3 cellular contexts compared by ENCODE assay signal in genomic region chr10:67107670-67108069, GRCh38.
TF ChIP-seq lines count a peak whose summit lies in the region.

No MANE protein-coding gene starts in this region.

TF ChIP-seq in SK-N-SH, 30 proteins besides CTCF, POLR2A, EP300 and RAD21 (continued from another document and continues in another):
- TF ChIP-seq USF2 (IDR thresholded peaks at IDR 0.05; ENCODE audit: borderline replicate concordance, low read depth, low read length) (no peak), REST (IDR thresholded peaks at IDR 0.05; ENCODE audit: low read depth, low read length) (no peak), JUND (IDR thresholded peaks at IDR 0.05) (no peak), MEF2A (IDR thresholded peaks at IDR 0.05; ENCODE audit: borderline replicate concordance, low read depth) (no peak), ZBTB33 (IDR thresholded peaks at IDR 0.05; ENCODE audit: borderline replicate concordance, low read depth) (no peak), NRF1 (IDR thresholded peaks at IDR 0.05; ENCODE audit: low read depth, low read length) (no peak), TAF1 (IDR thresholded peaks at IDR 0.05; ENCODE audit: borderline replicate concordance, low read depth, low read length) (no peak), PBX3 (IDR thresholded peaks at IDR 0.05) (no peak), NFIC (IDR thresholded peaks at IDR 0.05; ENCODE audit: borderline replicate concordance) (no peak)

TF ChIP-seq in SK-N-SH treated with all-trans-retinoic acid at 6 μM for 48 hours, 23 proteins besides CTCF, POLR2A, EP300 and RAD21 (continued from another document):
- TF ChIP-seq ZNF70 (CRISPR knock-in tag; IDR thresholded peaks at IDR 0.05) (no peak), ARNTL (CRISPR knock-in tag; IDR thresholded peaks at IDR 0.05; ENCODE audit: borderline replicate concordance, low read depth) (no peak), POU6F1 (CRISPR knock-in tag; IDR thresholded peaks at IDR 0.05; ENCODE audit: borderline replicate concordance, low read depth) (no peak), ZC3H10 (CRISPR knock-in tag; IDR thresholded peaks at IDR 0.05) (no peak), TSHZ2 (CRISPR knock-in tag; IDR thresholded peaks at IDR 0.05) (no peak), SNAI2 (CRISPR knock-in tag; IDR thresholded peaks at IDR 0.05) (no peak), RARB (CRISPR knock-in tag; IDR thresholded peaks at IDR 0.05) (no peak), ZFP3 (CRISPR knock-in tag; IDR thresholded peaks at IDR 0.05) (no peak), ZNF8 (CRISPR knock-in tag; IDR thresholded peaks at IDR 0.05) (no peak), TCF4 (CRISPR knock-in tag; IDR thresholded peaks at IDR 0.05; ENCODE audit: borderline replicate concordance) (no peak), ZFP30 (CRISPR knock-in tag; IDR thresholded peaks at IDR 0.05) (no peak), BACH2 (CRISPR knock-in tag; IDR thresholded peaks at IDR 0.05; ENCODE audit: borderline replicate concordance) (no peak), TOX (CRISPR knock-in tag; IDR thresholded peaks at IDR 0.05; ENCODE audit: borderline replicate concordance) (no peak), CREB5 (CRISPR knock-in tag; IDR thresholded peaks at IDR 0.05; ENCODE audit: low read depth) (no peak)
TF ChIP-seq in SK-N-SH treated with all-trans-retinoic acid at 6 μM for 48 hours: peak in this region for 0.

TF ChIP-seq in HepG2, 621 proteins besides CTCF, POLR2A, EP300 and RAD21 (continued from another document):
- no peak for TF ChIP-seq ZFYVE20 (CRISPR knock-in tag; IDR thresholded peaks at IDR 0.05; ENCODE audit: borderline replicate concordance, low read depth)
